In the genomic region with DNA sequence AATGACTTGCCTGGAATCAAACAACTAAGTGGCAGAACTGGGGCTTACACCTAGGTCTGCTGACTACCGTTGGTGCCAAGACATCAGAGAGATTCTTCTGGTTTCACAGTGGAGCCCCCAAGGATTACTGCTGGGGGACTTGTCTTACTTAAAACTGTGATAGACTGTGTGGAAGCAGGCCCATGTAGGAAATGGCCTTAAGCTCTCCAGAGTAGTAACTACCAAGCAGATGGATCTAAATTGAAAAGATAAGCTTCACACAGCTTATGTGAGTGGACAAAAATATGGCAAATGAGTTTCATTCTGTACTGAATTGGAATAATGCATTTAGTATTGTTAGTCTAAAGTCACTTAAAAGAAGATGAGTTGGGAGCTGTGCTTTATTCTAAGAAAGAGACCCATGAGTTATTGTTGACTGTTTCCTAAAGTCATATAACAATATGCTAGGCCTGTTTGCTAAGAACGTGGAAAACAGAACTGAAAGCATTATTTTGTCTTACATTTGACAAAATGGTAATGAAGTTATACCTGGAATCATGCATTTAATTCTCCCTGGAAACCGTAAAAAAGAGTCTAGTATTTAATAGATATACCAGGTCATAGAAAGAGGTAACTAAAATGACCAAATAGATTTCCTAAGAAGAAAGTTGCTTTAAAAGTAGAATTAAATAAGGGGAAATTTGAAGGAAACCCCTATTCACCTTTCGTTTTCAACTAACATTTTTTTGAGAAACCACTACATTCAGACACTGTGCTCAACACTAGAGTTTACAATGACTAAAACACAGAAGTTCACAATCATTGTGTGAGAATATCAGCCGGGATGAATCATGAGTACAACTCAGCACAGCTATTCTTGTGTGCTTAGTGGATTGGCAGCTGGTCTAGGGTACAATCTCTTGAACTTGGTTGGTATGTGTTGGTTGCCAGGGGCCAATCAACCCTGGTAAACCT, we compare ENCODE assay signal across 8 cellular contexts. TPM values are rescaled to one million over a fixed set of nuclear protein-coding genes. Genes with fewer than 3 reads are reported as not detected.
DNase-seq lines count a peak whose midpoint lies in the region; ATAC-seq and TF ChIP-seq lines count a peak whose summit lies in the region.

No MANE protein-coding gene starts in this region.

- H3K4me1 Mint-ChIP-seq in activated naive CD8-positive, alpha-beta T cell treated with anti-CD3 and anti-CD28 coated beads, Interleukin-2, amount 10 ng/mL, durations not matched to agents 7 days and 5 days, result peaks cover 18% of the 10 kb centered on the region
- peaks cover 22% of the 10 kb centered on the region for H3K4me1 Mint-ChIP-seq in endodermal cell

- H3K4me1 ChIP-seq in endodermal cell (ENCODE audit: control insufficient read depth, insufficient read depth, low read length), result peaks cover 3% of the 10 kb centered on the region

- peak; percentile 57 for ATAC-seq in GM19324 (IDR thresholded peaks at IDR 0.05; ENCODE audit: low FRiP score, unreplicated experiment)
- peak; percentile 63 for ATAC-seq in HG03196 (IDR thresholded peaks at IDR 0.05; ENCODE audit: unreplicated experiment)
- peak; percentile 58 for ATAC-seq in activated naive CD8-positive, alpha-beta T cell treated with anti-CD3 and anti-CD28 coated beads, Interleukin-2, amount 10 ng/mL, durations not matched to agents 7 days and 5 days (ENCODE audit: low read depth)
- peak; percentile 92 for ATAC-seq in stimulated activated naive CD8-positive, alpha-beta T cell treated with anti-CD3 and anti-CD28 coated beads, Interleukin-15, Interleukin-2, amounts not matched to agents 100 U/mL and 50 U/mL, for 24 hours

- POLR2A ChIA-PET in activated naive CD8-positive, alpha-beta T cell treated with anti-CD3 and anti-CD28 coated beads, Interleukin-2, amount 10 ng/mL, durations not matched to agents 7 days and 5 days (lab: Charles Lee), result no interaction called here

- DNase-seq in AG20443 (ENCODE audit: low spot score) (peak; percentile 27), endodermal cell (no peak), islet precursor cell (no peak), NCI-H2227 treated with DMSO at 0.1 percent for 48 hours (lab: John Stamatoyannopoulos, UW) (no peak)
- DNase-seq in activated naive CD8-positive, alpha-beta T cell treated with anti-CD3 and anti-CD28 coated beads, Interleukin-2, amount 10 ng/mL, durations not matched to agents 7 days and 5 days, result no peak
- DNase-seq in stimulated activated naive CD8-positive, alpha-beta T cell treated with anti-CD3 and anti-CD28 coated beads, Interleukin-15, Interleukin-2, amounts not matched to agents 100 U/mL and 50 U/mL, for 24 hours, result no peak

- H3K9ac ChIP-seq in endodermal cell (ENCODE audit: extremely low read depth, low read length, poor library complexity, severe bottlenecking), result no peak overlapping the region

- no peaks in the 10 kb centered on the region for H3K9me3 Mint-ChIP-seq in activated naive CD8-positive, alpha-beta T cell treated with anti-CD3 and anti-CD28 coated beads, Interleukin-2, amount 10 ng/mL, durations not matched to agents 7 days and 5 days
- peaks cover 8% of the 10 kb centered on the region for H3K9me3 Mint-ChIP-seq in endodermal cell

- H3K27ac ChIP-seq in endodermal cell (ENCODE audit: low read depth, low read length), result no peak overlapping the region

- H3K36me3 ChIP-seq in endodermal cell (ENCODE audit: control insufficient read depth, insufficient read depth, low read length), result no peaks in the 10 kb centered on the region

- WGBS in endodermal cell (ENCODE audit: insufficient coverage in 1 of 2, insufficient read length in 1 of 2), 2 experiments, result 96% methylated on average over 4 to 5 of the region's 5 CpGs

- no peaks in the 10 kb centered on the region for H3K27me3 Mint-ChIP-seq in activated naive CD8-positive, alpha-beta T cell treated with anti-CD3 and anti-CD28 coated beads, Interleukin-2, amount 10 ng/mL, durations not matched to agents 7 days and 5 days
- H3K27me3 Mint-ChIP-seq in endodermal cell (ENCODE audit: insufficient read depth), result peaks cover 7% of the 10 kb centered on the region

- TF ChIP-seq CTCF in endodermal cell (conservative IDR thresholded peaks at IDR 0.05), result no peak

- H3K9me3 ChIP-seq in endodermal cell (ENCODE audit: control insufficient read depth, low read length), result no peaks in the 10 kb centered on the region

- peak overlapping the region; percentile 2 for H3K4me3 Mint-ChIP-seq in activated naive CD8-positive, alpha-beta T cell treated with anti-CD3 and anti-CD28 coated beads, Interleukin-2, amount 10 ng/mL, durations not matched to agents 7 days and 5 days
- no peak overlapping the region for H3K4me3 Mint-ChIP-seq in endodermal cell

- no peaks in the 10 kb centered on the region for H3K27me3 ChIP-seq in endodermal cell (ENCODE audit: control insufficient read depth, insufficient read depth, low read length, poor library complexity, severe bottlenecking)

- peaks cover 2% of the 10 kb centered on the region for H3K36me3 Mint-ChIP-seq in activated naive CD8-positive, alpha-beta T cell treated with anti-CD3 and anti-CD28 coated beads, Interleukin-2, amount 10 ng/mL, durations not matched to agents 7 days and 5 days
- H3K36me3 Mint-ChIP-seq in endodermal cell (ENCODE audit: low read depth), result no peaks in the 10 kb centered on the region

- no peak overlapping the region for H3K4me3 ChIP-seq in endodermal cell (ENCODE audit: low read length)

- H3K27ac Mint-ChIP-seq in activated naive CD8-positive, alpha-beta T cell treated with anti-CD3 and anti-CD28 coated beads, Interleukin-2, amount 10 ng/mL, durations not matched to agents 7 days and 5 days, result no peak overlapping the region
- H3K27ac Mint-ChIP-seq in endodermal cell, result no peak overlapping the region

RNA-seq across cellular contexts. Expression of a gene that starts 13.0 kb away (rescaled TPM):
- 10 to 100 TPM; 21.3 to 25.5 TPM for total RNA-seq in activated naive CD8-positive, alpha-beta T cell treated with anti-CD3 and anti-CD28 coated beads, Interleukin-2, amount 10 ng/mL, durations not matched to agents 7 days and 5 days
- total RNA-seq in endodermal cell, result 10 to 100 TPM; 80.2 to 81.6 TPM
- polyA plus RNA-seq in endodermal cell (2013, experiment 1 of 2), result 81.4 TPM
- polyA plus RNA-seq in endodermal cell (2013, experiment 2 of 2), result 81.6 TPM

RNA-seq across cellular contexts. Expression of a gene that starts 34.4 kb away (rescaled TPM):
- total RNA-seq in activated naive CD8-positive, alpha-beta T cell treated with anti-CD3 and anti-CD28 coated beads, Interleukin-2, amount 10 ng/mL, durations not matched to agents 7 days and 5 days, result 10 to 100 TPM; 26.5 to 28.3 TPM
- 10 to 100 TPM; 25.6 to 26.5 TPM for total RNA-seq in endodermal cell
- polyA plus RNA-seq in endodermal cell (2013, experiment 1 of 2), result 27.2 TPM
- polyA plus RNA-seq in endodermal cell (2013, experiment 2 of 2), result 31.1 TPM
